ENCODE assay signal across 8 cellular contexts in the genomic region with DNA sequence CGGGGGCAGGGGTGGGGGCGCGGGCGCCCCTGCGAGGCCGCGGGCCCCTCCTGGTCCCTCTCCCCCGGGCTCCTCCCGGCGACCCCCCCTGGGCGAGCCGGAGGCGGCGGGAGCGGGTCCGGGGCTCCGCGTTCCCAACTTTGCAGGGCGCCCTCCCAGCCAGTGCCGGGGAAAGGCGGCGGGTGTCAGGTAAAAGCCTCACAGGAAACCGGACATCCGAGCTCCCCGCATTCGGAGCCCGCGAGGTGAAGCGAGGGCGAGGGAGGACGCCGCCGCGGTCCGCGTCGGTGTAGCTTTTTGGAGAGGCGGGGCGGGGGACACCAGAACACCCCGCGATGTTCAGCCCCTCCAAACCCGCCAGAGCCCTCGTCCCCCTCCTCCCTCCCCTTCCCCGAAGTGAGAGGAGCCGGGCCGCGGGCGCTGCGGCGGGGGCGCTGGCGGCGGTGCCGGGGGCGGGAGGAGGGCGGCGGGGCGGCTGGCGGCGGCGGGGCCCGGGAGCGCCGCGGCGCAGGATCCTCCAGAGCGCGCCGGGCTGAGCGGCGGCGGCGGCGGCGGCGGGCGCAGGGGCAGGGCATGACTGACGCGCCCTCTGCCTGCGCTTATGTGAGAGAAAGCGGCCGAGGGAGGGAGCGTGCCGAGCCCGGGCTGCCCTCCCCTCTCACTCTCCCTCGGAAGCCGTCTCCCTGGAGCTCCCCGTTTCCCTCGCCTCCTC. TPM values are rescaled to one million over a fixed set of nuclear protein-coding genes. Genes with fewer than 3 reads are reported as not detected.
DNase-seq lines count a peak whose midpoint lies in the region; ATAC-seq, FAIRE-seq and TF ChIP-seq lines count a peak whose summit lies in the region.

Gene VEGFC, minus strand, starts transcription at position 575 of the 712 bp plus-strand sequence. CDS start 611 bp downstream, outside the sequence.

- in situ Hi-C loops in HepG2 (cut with HindIII; ENCODE audit: extremely low pct_ligation_motif_present, low pct_unique_long_range_greater_than_20kb), result no loop called here

- TF ChIP-seq EP300 in HepG2 (IDR thresholded peaks at IDR 0.05; ENCODE audit: low read depth in 2 of 2, low read length in 2 of 2) (no peak), HepG2 (CRISPR knock-in tag; IDR thresholded peaks at IDR 0.05; ENCODE audit: borderline replicate concordance) (no peak), stomach (IDR thresholded peaks at IDR 0.05) (no peak)

- POLR2A ChIA-PET in CD4-positive, alpha-beta memory T cell (lab: Charles Lee; ENCODE audit: partially characterized antibody), result no interaction called here
- POLR2A ChIA-PET in HepG2 (lab: Yijun Ruan, JAX), result no interaction called here

- no peak within 1 kb of the TSS for H2AFZ ChIP-seq in HepG2 (ENCODE audit: low read length)

- no peak within 1 kb of the TSS for H3K27ac Mint-ChIP-seq in CD4-positive, alpha-beta memory T cell

- CTCF ChIA-PET in CD4-positive, alpha-beta memory T cell (lab: Charles Lee; ENCODE audit: partially characterized antibody), result no interaction called here
- CTCF ChIA-PET in HepG2 (lab: Yijun Ruan, JAX; ENCODE audit: low intra/inter-chr PET ratio, low total read pairs), result no interaction called here

- BruUV-seq in HepG2 (replicated peaks; lab: Mats Ljungman, UMichigan), result no TSS peak

- peak within 1 kb of the TSS in 7 of 8 donors; percentile 38 to 68 (median 50) for H3K4me3 Mint-ChIP-seq in CD4-positive, alpha-beta memory T cell

- no peak within 1 kb of the TSS for H3K9ac ChIP-seq in HepG2 (ENCODE audit: insufficient read depth, low read depth, low read length)

- H3K9me3 ChIP-seq in CD4-positive, alpha-beta memory T cell (ENCODE audit: control insufficient read depth in 1 of 2, low read length in 2 of 2), result no peaks in the 10 kb centered on the region
- H3K9me3 ChIP-seq in HepG2 (ENCODE audit: low read length), result no peaks in the 10 kb centered on the region
- no peaks in the 10 kb centered on the region for H3K9me3 ChIP-seq in stomach

- FAIRE-seq in HepG2 (lab: Jason Lieb, UNC), result no peak

- peaks cover 0 to 12% (median 7%) of the 10 kb centered on the region in 8 donors for H3K9me3 Mint-ChIP-seq in CD4-positive, alpha-beta memory T cell

- H3K36me3 ChIP-seq in CD4-positive, alpha-beta memory T cell (ENCODE audit: insufficient read depth, low read length), result no peaks in the 10 kb centered on the region
- no peaks in the 10 kb centered on the region for H3K36me3 ChIP-seq in HepG2 (replicated peaks in 1 of 2; ENCODE audit: control insufficient read depth in 1 of 2, insufficient read depth in 2 of 2, low read length in 2 of 2)
- no peaks in the 10 kb centered on the region for H3K36me3 ChIP-seq in stomach

- ATAC-seq in GM19351 (IDR thresholded peaks at IDR 0.05; ENCODE audit: unreplicated experiment) (peak; percentile 77), HG03280 (IDR thresholded peaks at IDR 0.05; ENCODE audit: unreplicated experiment) (peak; percentile 70), HepG2 (peak; percentile 97)

- peaks cover 0 to 17% (median 7%) of the 10 kb centered on the region in 4 donors for H3K4me1 Mint-ChIP-seq in CD4-positive, alpha-beta memory T cell

- TF ChIP-seq CTCF in dorsolateral prefrontal cortex (IDR thresholded peaks at IDR 0.05 in 54 of 56, conservative IDR thresholded peaks at IDR 0.05 in 2 of 56; ENCODE audit: low read depth in 1 of 56, partially characterized antibody in 56 of 56) (peak in 37 of 56 donors; percentile 10 to 47 (median 26)), HepG2 (CRISPR knock-in tag; IDR thresholded peaks at IDR 0.05) (no peak; the same call in 1 of the 2 replicates), stomach (IDR thresholded peaks at IDR 0.05) (no peak)

- no peaks in the 10 kb centered on the region for H3K4me1 ChIP-seq in CD4-positive, alpha-beta memory T cell (ENCODE audit: insufficient read depth, low read length)
- H3K4me1 ChIP-seq in HepG2 (ENCODE audit: insufficient read depth, low read length), result peaks cover 6% of the 10 kb centered on the region; the same call in 1 of the 2 replicates
- peaks cover 10 to 33% (median 13%) of the 10 kb centered on the region in 4 donors for H3K4me1 ChIP-seq in stomach

- intact Hi-C loops in CD4-positive, alpha-beta memory T cell (cut with micrococcal nuclease), result no loop called here
- intact Hi-C loops in dorsolateral prefrontal cortex (cut with DNase I), result loop anchor here (5.0 to 10.0 kb wide), 3 partner anchors 255 to 410 kb away; no protein-coding TSS in a partner anchor
- intact Hi-C loops in HepG2 (cut with micrococcal nuclease; ENCODE audit: unreplicated experiment), result loop anchor here (5.0 kb wide), 1 partner anchor 415 kb away; no protein-coding TSS in a partner anchor
- intact Hi-C loops in stomach (cut with DNase I; ENCODE audit: low total_unique reads), result no loop called here

- no peaks in the 10 kb centered on the region for H4K20me1 ChIP-seq in HepG2 (ENCODE audit: insufficient read depth, low read length)

- peaks cover 5% of the 10 kb centered on the region for H3K27me3 ChIP-seq in CD4-positive, alpha-beta memory T cell (ENCODE audit: insufficient read depth, low read length)
- H3K27me3 ChIP-seq in dorsolateral prefrontal cortex (peaks cover 0 to 10% (median 0%) of the 10 kb centered on the region in 45 donors), HepG2 (ENCODE audit: control insufficient read depth in 1 of 2, insufficient read depth in 2 of 2, low read length in 2 of 2) (peaks cover 3 to 20% of the 10 kb centered on the region in 2 experiments), stomach (peaks cover 0 to 37% (median 22%) of the 10 kb centered on the region in 3 donors)

- H3K4me2 ChIP-seq in HepG2 (ENCODE audit: low read depth, low read length), result peak within 1 kb of the TSS; percentile 61

- 0% methylated on average over 2 of the region's 89 CpGs for WGBS in HepG2 (ENCODE audit: low lambda C conversion rate)
- WGBS in stomach, 5 donors, result 0 to 2% (median 1%) methylated on average over 14 to 81 of the region's 89 CpGs

- TF ChIP-seq POLR2A in HepG2 (IDR thresholded peaks at IDR 0.05; ENCODE audit: insufficient read depth in 1 of 2, low read depth in 2 of 2, low read length in 2 of 2), result no peak
- no peak for TF ChIP-seq POLR2A in stomach (IDR thresholded peaks at IDR 0.05)

- H3K36me3 Mint-ChIP-seq in CD4-positive, alpha-beta memory T cell, result no peaks in the 10 kb centered on the region

- H3K4me3 ChIP-seq in CD4-positive, alpha-beta memory T cell (ENCODE audit: low read length in 2 of 2), result no peak within 1 kb of the TSS
- H3K4me3 ChIP-seq in dorsolateral prefrontal cortex (peak within 1 kb of the TSS; percentile 48 to 82 (median 68)), HepG2 (replicated peaks in 1 of 3; ENCODE audit: insufficient read depth in 1 of 3, low read depth in 2 of 3, low read length in 3 of 3) (peak within 1 kb of the TSS; percentile 30 to 57 (median 46); a peak in 5 of 6 replicates), stomach (peak within 1 kb of the TSS; percentile 60 to 91 (median 68))

- no peaks in the 10 kb centered on the region for H3K79me2 ChIP-seq in HepG2 (ENCODE audit: insufficient read depth, low read length)

- TF ChIP-seq RAD21 in HepG2 (CRISPR knock-in tag; IDR thresholded peaks at IDR 0.05), result no peak

- no peak for DNase-seq in CD4-positive, alpha-beta memory T cell
- DNase-seq in SK-N-DZ (ENCODE audit: low spot score) (peak; percentile 46), dorsolateral prefrontal cortex (peak in 7 of 10 donors; percentile 13 to 62 (median 43)), HepG2 (ENCODE audit: low spot score) (peak; percentile 3), stomach (peak; percentile 44), SW480 (ENCODE audit: low spot score) (no peak)

- H3K27me3 Mint-ChIP-seq in CD4-positive, alpha-beta memory T cell, result peaks cover 28 to 31% of the 10 kb centered on the region in 2 donors

- no peak within 1 kb of the TSS for H3K27ac ChIP-seq in CD4-positive, alpha-beta memory T cell (ENCODE audit: low read depth, low read length)
- H3K27ac ChIP-seq in dorsolateral prefrontal cortex (peak within 1 kb of the TSS in 13 of 59 donors; percentile 7 to 63 (median 41)), HepG2 (ENCODE audit: extremely low read length, insufficient read depth, low read length) (no peak within 1 kb of the TSS), stomach (peak within 1 kb of the TSS in 4 of 5 donors; percentile 46 to 83 (median 76))

TF ChIP-seq in HepG2, 621 proteins besides CTCF, POLR2A, EP300 and RAD21 (continues in another document):
- no peak for TF ChIP-seq NKX3-1 (CRISPR knock-in tag; IDR thresholded peaks at IDR 0.05)

RNA-seq across cellular contexts. Expression of gene VEGFC, which starts in this region (rescaled TPM):
- not detected for total RNA-seq in CD4-positive, alpha-beta memory T cell
- polyA plus RNA-seq in CD4-positive, alpha-beta memory T cell, result not detected
- polyA plus RNA-seq in SK-N-DZ (2014; cell fraction: cytosol; rRNA removed), result 0.09 and 0.56 TPM in 2 replicates
- polyA plus RNA-seq in SK-N-DZ (2014; cell fraction: nucleus; rRNA removed), result 0.08 and 0.60 TPM in 2 replicates
- 1 to 10 TPM in 106 of 120 experiments, under 1 TPM in 14; 0.45 to 5.2 (median 1.8) TPM for total RNA-seq in dorsolateral prefrontal cortex
- total RNA-seq in HepG2 (2016; rRNA removed; fragmentation: Illumina TruSeq; extraction: Trizol), result not detected in 2 replicates
- total RNA-seq in HepG2 (2016; cell fraction: cytosol; rRNA removed; fragmentation: Illumina TruSeq; extraction: Trizol; ENCODE audit: low read depth), result not detected in 2 replicates
- total RNA-seq in HepG2 (2016; cell fraction: insoluble cytoplasmic fraction; rRNA removed; fragmentation: Illumina TruSeq; extraction: Trizol), result not detected in 2 replicates
- total RNA-seq in HepG2 (2016; cell fraction: membrane; rRNA removed; fragmentation: Illumina TruSeq; extraction: Trizol), result not detected in 2 replicates
- total RNA-seq in HepG2 (2016; cell fraction: nucleus; rRNA removed; fragmentation: Illumina TruSeq; extraction: Trizol), result not detected in 2 replicates
- polyA plus RNA-seq in HepG2 (2011; rRNA removed), result not detected in 2 replicates
- polyA plus RNA-seq in HepG2 (2011; cell fraction: cytosol; rRNA removed), result not detected in 2 replicates
- not detected in 2 replicates for polyA plus RNA-seq in HepG2 (2011; cell fraction: nucleus; rRNA removed)
- not detected in 2 replicates for polyA plus RNA-seq in HepG2 (2012)
- polyA plus RNA-seq in HepG2 (2016; cell fraction: cytosol; fragmentation: Illumina TruSeq; extraction: Trizol; ENCODE audit: low read depth), result not detected in 2 replicates
- polyA plus RNA-seq in HepG2 (2016; cell fraction: insoluble cytoplasmic fraction; fragmentation: Illumina TruSeq; extraction: Trizol; ENCODE audit: low read depth), result not detected in 2 replicates
- not detected in 2 replicates for polyA plus RNA-seq in HepG2 (2016; cell fraction: membrane; fragmentation: Illumina TruSeq; extraction: Trizol; ENCODE audit: low read depth)
- not detected in 2 replicates for polyA plus RNA-seq in HepG2 (2016; cell fraction: nucleus; fragmentation: Illumina TruSeq; extraction: Trizol; ENCODE audit: insufficient read depth, low read depth)
- 1.4 TPM in 1 of 2 replicates, not detected in the other for polyA minus RNA-seq in HepG2 (2011; rRNA and poly(A)+ RNA removed; ENCODE audit: low replicate concordance)
- not detected in 2 replicates for polyA minus RNA-seq in HepG2 (2011; cell fraction: cytosol; rRNA and poly(A)+ RNA removed)
- polyA minus RNA-seq in HepG2 (2011; cell fraction: nucleus; rRNA and poly(A)+ RNA removed), result not detected in 2 replicates
- total RNA-seq in stomach, result 1 to 10 TPM in 2 of 5 donors, under 1 TPM in 1, not detected in 2; 0.45 to 6.4 (median 1.3) TPM
- polyA plus RNA-seq in stomach, result 1 to 10 TPM in 2 of 3 donors, under 1 TPM in 1; 0.56 to 1.5 (median 1.4) TPM

Comparison
In these comparisons a context has a peak if more than half of its experiments do, and no peak if none do; other contexts are left out.
1. DNase-seq: peak in SK-N-DZ (single experiment), dorsolateral prefrontal cortex (7 of 10), HepG2 (single experiment) and stomach (single experiment); none in CD4-positive, alpha-beta memory T cell (0 of 5) and SW480 (single experiment).
2. H3K27ac ChIP-seq: peak in stomach (4 of 5); none in CD4-positive, alpha-beta memory T cell (single experiment) and HepG2 (single experiment).
3. H3K4me3 ChIP-seq: peak in dorsolateral prefrontal cortex (59 of 59), HepG2 (3 of 3) and stomach (4 of 4); none in CD4-positive, alpha-beta memory T cell (0 of 2).
4. CTCF ChIP-seq: peak in dorsolateral prefrontal cortex (37 of 56); none in HepG2 (single experiment) and stomach (0 of 7).
5. intact Hi-C loops: an anchor here in dorsolateral prefrontal cortex (5.0 to 10.0 kb wide) and HepG2 (5.0 kb wide); none called in CD4-positive, alpha-beta memory T cell and stomach.
6. Peak in every context shown above with its lines, with median percentiles within 50 percentile points of each other: ATAC-seq.